Comparison of ENCODE assay signal across 15 cellular contexts in the genomic region with DNA sequence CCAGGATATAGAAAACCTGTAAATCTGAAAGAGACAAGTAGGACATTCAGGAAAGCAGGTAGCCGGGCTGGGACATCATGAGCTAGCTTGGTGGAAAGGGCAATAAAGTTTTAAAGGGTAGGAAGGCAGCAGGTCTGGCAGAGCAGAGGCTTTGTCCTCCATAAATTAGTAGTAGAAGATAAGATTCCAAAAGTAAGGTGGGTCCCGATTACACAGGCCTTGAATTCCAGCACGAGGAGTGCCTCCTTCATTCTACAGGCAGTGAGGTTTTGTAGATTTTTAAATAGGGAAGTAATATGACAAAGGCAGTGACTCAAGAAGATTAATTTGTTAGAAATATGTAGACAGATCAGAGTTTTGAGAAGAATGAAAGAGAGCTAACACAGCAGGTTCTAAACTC.
A peak's percentile ranks its signal among the peaks of the same experiment; 100 is the strongest.
DNase-seq lines count a peak whose midpoint lies in the region; ATAC-seq and TF ChIP-seq lines count a peak whose summit lies in the region.
"Had no signal": no experiment of that assay in that cellular context is flagged by ENCODE, and none has a peak within 500 bp of the region (broad histone marks: within the 10 kb centered on the region; RNA-seq: fewer than 3 reads in every experiment).

No MANE protein-coding gene starts in this region.

- peak overlapping the region; percentile 10 for H3K27ac ChIP-seq in foreskin keratinocyte
- H3K27ac ChIP-seq in prostate gland = no peak overlapping the region
- no peak overlapping the region for H3K27ac ChIP-seq in SJCRH30

- H3K9me3 ChIP-seq in prostate gland = no peaks in the 10 kb centered on the region
- H3K9me3 ChIP-seq in T-helper 17 cell (ENCODE audit: control insufficient read depth, low read length, poor library complexity, severe bottlenecking) = no peaks in the 10 kb centered on the region
- H3K9me3 ChIP-seq in SJCRH30 (replicated peaks) = 0 out of 2 replicates have a peak, but pooled peaks cover 3% of the 10 kb centered on the region

- DNase-seq in Kasumi-1 (lab: John Stamatoyannopoulos, UW) (peak; percentile 31 to 48), OCI-M1 (lab: John Stamatoyannopoulos, UW) (peak; percentile 55), foreskin keratinocyte (peak; percentile 28 to 74), prostate gland (ENCODE audit: low spot score) (peak; percentile 10), T-helper 17 cell (no peak), ureter (ENCODE audit: low spot score) (no peak), SJCRH30 (no peak)
- DNase-seq: activated CD4-positive, CD25-positive, alpha-beta regulatory T cell; activated gamma-delta T cell treated with Interleukin-2 at 50 U/mL for 16 hours; DMS 273 treated with DMSO at 0.1 percent for 48 hours; hypothalamus; IMR-90; left cardiac atrium; NCI-H1105 treated with DMSO at 0.1 percent for 48 hours; NCI-H2227 treated with DMSO at 0.1 percent for 48 hours had no signal

- TF ChIP-seq CTCF in foreskin keratinocyte (conservative IDR thresholded peaks at IDR 0.05) = no peak
- no peak for TF ChIP-seq CTCF in prostate gland (IDR thresholded peaks at IDR 0.05)

- H3K36me3 ChIP-seq in prostate gland = no peaks in the 10 kb centered on the region
- H3K36me3 ChIP-seq in SJCRH30 = peaks cover 7% of the 10 kb centered on the region; the same call in 1 of the 2 replicates

- H3K4me1 ChIP-seq in foreskin keratinocyte (peaks cover 24% of the 10 kb centered on the region), prostate gland (replicated peaks) (no peaks in the 10 kb centered on the region), SJCRH30 (no peaks in the 10 kb centered on the region)

- no peak overlapping the region for H3K4me3 Mint-ChIP-seq in T-helper 17 cell

- 33% methylated on average over 3 of the region's 3 CpGs for WGBS in prostate gland

- intact Hi-C loops in prostate gland (cut with DNase I) = no loop called here

- H3K4me3 ChIP-seq in prostate gland (no peak overlapping the region), SJCRH30 (no peak overlapping the region)

- TF ChIP-seq POLR2A in prostate gland (IDR thresholded peaks at IDR 0.05) = no peak

- H3K27me3 Mint-ChIP-seq in T-helper 17 cell = no peaks in the 10 kb centered on the region

- H3K4me1 Mint-ChIP-seq in T-helper 17 cell = peaks cover 4% of the 10 kb centered on the region

- no peak for ATAC-seq in foreskin keratinocyte
- no peak for ATAC-seq in T-helper 17 cell
- ATAC-seq: left cardiac atrium had no signal

- peaks cover 7% of the 10 kb centered on the region for H3K36me3 Mint-ChIP-seq in T-helper 17 cell (ENCODE audit: low read depth)

- H3K27me3 ChIP-seq in foreskin keratinocyte (no peaks in the 10 kb centered on the region), prostate gland (replicated peaks; ENCODE audit: insufficient read depth) (no peaks in the 10 kb centered on the region), SJCRH30 (no peaks in the 10 kb centered on the region)

- no peak overlapping the region for H3K27ac Mint-ChIP-seq in T-helper 17 cell

Comparison
In these comparisons a context has a peak if more than half of its experiments do, and no peak if none do; other contexts are left out.
1. DNase-seq: peak in Kasumi-1 (2 of 2), OCI-M1 (single experiment), foreskin keratinocyte (2 of 2) and prostate gland (single experiment); none in T-helper 17 cell (0 of 3), ureter (single experiment) and SJCRH30 (0 of 2).